Comparison of ENCODE assay signal across 16 cellular contexts in genomic region chr6:38191418-38191817, GRCh38.
A peak's percentile ranks its signal among the peaks of the same experiment; 100 is the strongest.
DNase-seq lines count a peak whose midpoint lies in the region; ATAC-seq and TF ChIP-seq lines count a peak whose summit lies in the region.
"Had no signal": no experiment of that assay in that cellular context is flagged by ENCODE, and none has a peak within 500 bp of the region (broad histone marks: within the 10 kb centered on the region; RNA-seq: fewer than 3 reads in every experiment).

No MANE protein-coding gene starts in this region.

- H3K79me2 ChIP-seq in GM23338 (replicated peaks; ENCODE audit: insufficient read depth): no peaks in the 10 kb centered on the region

- H3K27ac ChIP-seq in GM23338 (ENCODE audit: low read depth): no peak overlapping the region
- H3K27ac ChIP-seq: 22Rv1 had no signal

- no peak overlapping the region for H2AFZ ChIP-seq in GM23338

- H3K4me1 ChIP-seq in GM23338 (ENCODE audit: insufficient read depth): peaks cover 33% of the 10 kb centered on the region

- POLR2A ChIA-PET in HEK293T (lab: Yijun Ruan, JAX): no interaction called here

- no peaks in the 10 kb centered on the region for H3K9me3 Mint-ChIP-seq in GM23338
- H3K9me3 Mint-ChIP-seq in central memory CD8-positive, alpha-beta T cell: no peaks in the 10 kb centered on the region
- H3K9me3 Mint-ChIP-seq: CD14-positive monocyte; CD8-positive, alpha-beta T cell had no signal

- H3K27me3 ChIP-seq in GM23338 (ENCODE audit: insufficient read depth): no peaks in the 10 kb centered on the region

- peak; percentile 35 for DNase-seq in NCI-H748 (lab: John Stamatoyannopoulos, UW; ENCODE audit: unreplicated experiment)
- no peak for DNase-seq in NCI-H748 treated with DMSO at 0.1 percent for 48 hours (lab: John Stamatoyannopoulos, UW)
- no peak for DNase-seq in GM23338 (ENCODE audit: low spot score)
- DNase-seq in central memory CD8-positive, alpha-beta T cell (ENCODE audit: low spot score in 2 of 2): no peak
- peak; percentile 53 for DNase-seq in mesenteric fat pad (ENCODE audit: low spot score)
- no peak for DNase-seq in NCI-H1048 (lab: John Stamatoyannopoulos, UW)
- no peak for DNase-seq in HEK293T (ENCODE audit: extremely low spot score)
- DNase-seq: CD8-positive, alpha-beta T cell; COR-L47; DMS153; DND-41; GDM1 had no signal

- no peaks in the 10 kb centered on the region for H4K20me1 ChIP-seq in GM23338 (replicated peaks; ENCODE audit: insufficient read depth)

- no peak overlapping the region for H3K4me3 Mint-ChIP-seq in GM23338
- peak overlapping the region; percentile 34 for H3K4me3 Mint-ChIP-seq in central memory CD8-positive, alpha-beta T cell
- H3K4me3 Mint-ChIP-seq: CD14-positive monocyte; CD8-positive, alpha-beta T cell had no signal

- peak overlapping the region; percentile 44; the same call in 1 of the 2 replicates for H3K27ac Mint-ChIP-seq in GM23338
- H3K27ac Mint-ChIP-seq in central memory CD8-positive, alpha-beta T cell (ENCODE audit: low read depth): no peak overlapping the region
- H3K27ac Mint-ChIP-seq: CD14-positive monocyte; CD8-positive, alpha-beta T cell had no signal

- no peaks in the 10 kb centered on the region for H3F3A ChIP-seq in GM23338 (replicated peaks; ENCODE audit: low read depth)

- TF ChIP-seq CTCF in GM23338 (conservative IDR thresholded peaks at IDR 0.05; ENCODE audit: low read depth in 2 of 2): no peak

- H3K4me2 ChIP-seq in GM23338: no peak overlapping the region

- CTCF ChIA-PET in HEK293T (lab: Yijun Ruan, JAX): no interaction called here

- no peaks in the 10 kb centered on the region for H3K36me3 Mint-ChIP-seq in GM23338 (ENCODE audit: low read depth)
- H3K36me3 Mint-ChIP-seq in central memory CD8-positive, alpha-beta T cell (ENCODE audit: insufficient read depth): peaks cover 12% of the 10 kb centered on the region

- no peak; the same call in 2 of the 3 replicates for ATAC-seq in GM23338
- ATAC-seq in central memory CD8-positive, alpha-beta T cell (replicated peaks; ENCODE audit: extremely low read depth, poor library complexity, severe bottlenecking): no peak
- no peak for ATAC-seq in GM18909 (IDR thresholded peaks at IDR 0.05; ENCODE audit: poor library complexity, unreplicated experiment)
- ATAC-seq: CD8-positive, alpha-beta T cell; HepG2 had no signal

- peaks cover 4% of the 10 kb centered on the region for H3K27me3 Mint-ChIP-seq in GM23338 (ENCODE audit: insufficient read depth, low read depth, poor library complexity)
- no peaks in the 10 kb centered on the region for H3K27me3 Mint-ChIP-seq in central memory CD8-positive, alpha-beta T cell

- H3K4me1 Mint-ChIP-seq in GM23338: peaks cover 40% of the 10 kb centered on the region
- peaks cover 7% of the 10 kb centered on the region for H3K4me1 Mint-ChIP-seq in central memory CD8-positive, alpha-beta T cell
- H3K4me1 Mint-ChIP-seq: CD14-positive monocyte had no signal

- no peak overlapping the region for H3K4me3 ChIP-seq in GM23338

- H3K36me3 ChIP-seq in GM23338 (ENCODE audit: insufficient read depth): no peaks in the 10 kb centered on the region

- no peaks in the 10 kb centered on the region for H3K9me2 ChIP-seq in GM23338 (ENCODE audit: insufficient read depth)

TF ChIP-seq in GM23338, 12 proteins besides CTCF, POLR2A, EP300 and RAD21 (continues in another document):
- no peak for TF ChIP-seq CREB1 (CRISPR knock-in tag; IDR thresholded peaks at IDR 0.05; ENCODE audit: low read depth)
- no peak for TF ChIP-seq REST (IDR thresholded peaks at IDR 0.05; ENCODE audit: unreplicated experiment)
- no peak for TF ChIP-seq JUNB (IDR thresholded peaks at IDR 0.05; ENCODE audit: unreplicated experiment)

TF ChIP-seq in HEK293T, 16 proteins besides CTCF, POLR2A, EP300 and RAD21:
- TF ChIP-seq FOXA1 (IDR thresholded peaks at IDR 0.05) (no peak), BHLHE40 (IDR thresholded peaks at IDR 0.05; ENCODE audit: borderline replicate concordance) (no peak), CTBP1 (IDR thresholded peaks at IDR 0.05; ENCODE audit: borderline replicate concordance) (no peak)

Comparison
In these comparisons a context has a peak if more than half of its experiments do, and no peak if none do; other contexts are left out.
1. DNase-seq: peak in NCI-H748 (single experiment) and mesenteric fat pad (single experiment); none in NCI-H748 treated with DMSO at 0.1 percent for 48 hours (single experiment), GM23338 (single experiment), central memory CD8-positive, alpha-beta T cell (0 of 2), NCI-H1048 (single experiment) and HEK293T (single experiment).